Comparison of ENCODE assay signal across 20 cellular contexts in genomic region chr3:14899993-14900618, GRCh38. TPM values are rescaled to one million over a fixed set of nuclear protein-coding genes. Genes with fewer than 3 reads are reported as not detected.
DNase-seq lines count a peak whose midpoint lies in the region; ATAC-seq and TF ChIP-seq lines count a peak whose summit lies in the region.
"Had no signal": no experiment of that assay in that cellular context is flagged by ENCODE, and none has a peak within 500 bp of the region (broad histone marks: within the 10 kb centered on the region; RNA-seq: fewer than 3 reads in every experiment).

No MANE protein-coding gene starts in this region.

- H3K79me2 ChIP-seq in PC-9 (ENCODE audit: low read depth), result no peaks in the 10 kb centered on the region

- no peaks in the 10 kb centered on the region for H3K4me1 ChIP-seq in PC-9 (replicated peaks; ENCODE audit: insufficient read depth)

- peaks cover 6% of the 10 kb centered on the region for H3K36me3 Mint-ChIP-seq in WTC11
- H3K36me3 Mint-ChIP-seq: activated naive CD4-positive, alpha-beta T cell treated with anti-CD3 and anti-CD28 coated beads, Interleukin-2, amount 50 U/mL, for 72 hours had no signal

- no peak for TF ChIP-seq CTCF in WTC11 (IDR thresholded peaks at IDR 0.05)
- no peak for TF ChIP-seq CTCF in PC-9 (conservative IDR thresholded peaks at IDR 0.05)

- H3K4me2 ChIP-seq in PC-9, result no peak overlapping the region

- H2AFZ ChIP-seq in PC-9, result no peak overlapping the region

- peaks cover 31% of the 10 kb centered on the region for H3K4me1 Mint-ChIP-seq in WTC11
- H3K4me1 Mint-ChIP-seq: B cell, brain had no signal

- H3K9me3 ChIP-seq in PC-9 (ENCODE audit: insufficient read depth, low read depth), result peaks cover 3% of the 10 kb centered on the region

- H3K36me3 ChIP-seq in PC-9 (ENCODE audit: low read depth), result no peaks in the 10 kb centered on the region
- H3K36me3 ChIP-seq: WERI-Rb-1 had no signal

- H3K27me3 ChIP-seq in PC-9 (ENCODE audit: insufficient read depth, low read depth), result peaks cover 13% of the 10 kb centered on the region; the same call in 1 of the 2 replicates

- POLR2A ChIA-PET in WTC11 (lab: Charles Lee), result no interaction called here
- POLR2A ChIA-PET in PC-9 (lab: Charles Lee; ENCODE audit: unreplicated experiment), result no interaction called here

- intact Hi-C loops in PC-9 (cut with micrococcal nuclease; ENCODE audit: unreplicated experiment), result no loop called here

- H4K20me1 ChIP-seq in PC-9 (ENCODE audit: insufficient read depth), result no peaks in the 10 kb centered on the region

- peaks cover 13% of the 10 kb centered on the region for H3K9me3 Mint-ChIP-seq in WTC11

- no peaks in the 10 kb centered on the region for H3K9me2 ChIP-seq in PC-9 (ENCODE audit: insufficient read depth)

- no peak overlapping the region for H3K27ac ChIP-seq in PC-9
- H3K27ac ChIP-seq: WERI-Rb-1 had no signal

- no peak overlapping the region for H3K4me3 ChIP-seq in PC-9

- BruUV-seq in PC-9 (replicated peaks; lab: Mats Ljungman, UMichigan), result no TSS peak

- no peak overlapping the region for H3K4me3 Mint-ChIP-seq in WTC11
- H3K4me3 Mint-ChIP-seq: B cell, brain had no signal

- DNase-seq in DMS53 (lab: John Stamatoyannopoulos, UW), result peak; percentile 6
- no peak for DNase-seq in DMS53 treated with DMSO at 0.1 percent for 48 hours (lab: John Stamatoyannopoulos, UW; ENCODE audit: unreplicated experiment)
- DNase-seq in NAMALWA (ENCODE audit: low spot score), result peak; percentile 9
- DNase-seq in WTC11 (ENCODE audit: low spot score), result peak; percentile 47
- peak; percentile 73 for DNase-seq in mucosa of gallbladder (ENCODE audit: low spot score)
- no peak for DNase-seq in activated T-cell treated with anti-CD3 and anti-CD28 coated beads, Interleukin-2, amount 50 U/mL, for 48 hours
- no peak for DNase-seq in stimulated activated naive CD4-positive, alpha-beta T cell (lab: John Stamatoyannopoulos, UW)
- no peak for DNase-seq in PC-9
- DNase-seq: 8988T; activated CD4-positive, alpha-beta T cell treated with anti-CD3 and anti-CD28 coated beads, Interleukin-2, amount 50 U/mL, for 48 hours; activated T-cell treated with anti-CD3 and anti-CD28 coated beads for 4 hours; cortex of kidney; left cardiac atrium; nucleus accumbens; SIG-M5; T-helper 2 cell; WERI-Rb-1 had no signal

- peak; percentile 72 for ATAC-seq in WTC11
- ATAC-seq: activated naive CD4-positive, alpha-beta T cell treated with anti-CD3 and anti-CD28 coated beads, Interleukin-2, amount 50 U/mL, for 72 hours; left cardiac atrium had no signal

- H3K27me3 Mint-ChIP-seq in WTC11 (ENCODE audit: low read depth), result no peaks in the 10 kb centered on the region

- CTCF ChIA-PET in WTC11 (lab: Charles Lee) (interaction anchor here (1.0 to 2.8 kb wide), 9 partner anchors 14 to 119 kb away, joined by 3 to 12 read pairs (median 4); no protein-coding TSS in a partner anchor), PC-9 (lab: Charles Lee) (no interaction called here)

- H3F3A ChIP-seq in PC-9 (ENCODE audit: insufficient read depth, low read depth), result no peaks in the 10 kb centered on the region

- peak overlapping the region; percentile 55; the same call in 1 of the 2 replicates for H3K27ac Mint-ChIP-seq in WTC11
- H3K27ac Mint-ChIP-seq: activated naive CD4-positive, alpha-beta T cell treated with anti-CD3 and anti-CD28 coated beads, Interleukin-2, amount 50 U/mL, for 72 hours; B cell; brain had no signal

TF ChIP-seq in WTC11, 78 proteins besides CTCF, POLR2A, EP300 and RAD21:
- TF ChIP-seq HMGXB4 (CRISPR knock-in tag; IDR thresholded peaks at IDR 0.05), result no peak
- TF ChIP-seq TEAD1 (CRISPR knock-in tag; IDR thresholded peaks at IDR 0.05), result peak; percentile 55; the same call in 1 of the 2 replicates

RNA-seq across cellular contexts. Expression of gene NR2C2, which starts 47.3 kb away (rescaled TPM):
- total RNA-seq in WTC11 (2021) (48.6 to 51.5 TPM (median 50.8 TPM) in 3 replicates), mucosa of gallbladder (52.6 TPM), PC-9 (2021) (43.4 and 44.1 TPM in 2 replicates)

Comparison
In these comparisons a context has a peak if more than half of its experiments do, and no peak if none do; other contexts are left out.
1. DNase-seq: peak in DMS53 (single experiment), NAMALWA (single experiment), WTC11 (single experiment) and mucosa of gallbladder (single experiment); none in DMS53 treated with DMSO at 0.1 percent for 48 hours (single experiment), activated T-cell treated with anti-CD3 and anti-CD28 coated beads, Interleukin-2, amount 50 U/mL, for 48 hours (0 of 2), stimulated activated naive CD4-positive, alpha-beta T cell (0 of 6) and PC-9 (0 of 2).